ENCODE assay signal across 1 cellular context in the genomic region with DNA sequence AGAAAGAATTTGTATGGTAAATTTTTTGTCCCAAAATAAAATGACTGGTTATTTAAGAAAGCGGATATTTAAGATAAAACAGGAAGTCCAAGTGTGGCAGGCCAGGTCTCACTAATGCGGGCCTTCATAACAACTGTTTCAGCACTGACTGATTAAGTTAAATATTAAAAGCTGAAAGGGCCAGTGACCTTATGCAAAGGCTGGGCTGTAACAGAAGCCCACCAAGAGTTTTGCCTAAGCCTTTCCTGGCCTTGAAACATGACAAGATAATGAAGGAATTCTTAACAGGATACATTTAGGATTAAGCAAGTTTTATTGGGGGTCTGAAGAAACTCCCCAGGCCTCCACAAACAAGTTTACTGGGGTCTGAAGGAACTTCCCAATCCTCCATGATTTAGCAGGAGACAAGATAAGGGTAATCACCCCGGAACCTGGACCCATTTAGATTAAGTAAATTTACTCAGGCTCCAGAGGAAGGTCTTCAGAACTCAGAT.
TF ChIP-seq lines count a peak whose summit lies in the region.

No MANE protein-coding gene starts in this region.

TF ChIP-seq in HepG2, 621 proteins besides CTCF, POLR2A, EP300 and RAD21 (continued from another document and continues in another):
- TF ChIP-seq, protein P1, sequence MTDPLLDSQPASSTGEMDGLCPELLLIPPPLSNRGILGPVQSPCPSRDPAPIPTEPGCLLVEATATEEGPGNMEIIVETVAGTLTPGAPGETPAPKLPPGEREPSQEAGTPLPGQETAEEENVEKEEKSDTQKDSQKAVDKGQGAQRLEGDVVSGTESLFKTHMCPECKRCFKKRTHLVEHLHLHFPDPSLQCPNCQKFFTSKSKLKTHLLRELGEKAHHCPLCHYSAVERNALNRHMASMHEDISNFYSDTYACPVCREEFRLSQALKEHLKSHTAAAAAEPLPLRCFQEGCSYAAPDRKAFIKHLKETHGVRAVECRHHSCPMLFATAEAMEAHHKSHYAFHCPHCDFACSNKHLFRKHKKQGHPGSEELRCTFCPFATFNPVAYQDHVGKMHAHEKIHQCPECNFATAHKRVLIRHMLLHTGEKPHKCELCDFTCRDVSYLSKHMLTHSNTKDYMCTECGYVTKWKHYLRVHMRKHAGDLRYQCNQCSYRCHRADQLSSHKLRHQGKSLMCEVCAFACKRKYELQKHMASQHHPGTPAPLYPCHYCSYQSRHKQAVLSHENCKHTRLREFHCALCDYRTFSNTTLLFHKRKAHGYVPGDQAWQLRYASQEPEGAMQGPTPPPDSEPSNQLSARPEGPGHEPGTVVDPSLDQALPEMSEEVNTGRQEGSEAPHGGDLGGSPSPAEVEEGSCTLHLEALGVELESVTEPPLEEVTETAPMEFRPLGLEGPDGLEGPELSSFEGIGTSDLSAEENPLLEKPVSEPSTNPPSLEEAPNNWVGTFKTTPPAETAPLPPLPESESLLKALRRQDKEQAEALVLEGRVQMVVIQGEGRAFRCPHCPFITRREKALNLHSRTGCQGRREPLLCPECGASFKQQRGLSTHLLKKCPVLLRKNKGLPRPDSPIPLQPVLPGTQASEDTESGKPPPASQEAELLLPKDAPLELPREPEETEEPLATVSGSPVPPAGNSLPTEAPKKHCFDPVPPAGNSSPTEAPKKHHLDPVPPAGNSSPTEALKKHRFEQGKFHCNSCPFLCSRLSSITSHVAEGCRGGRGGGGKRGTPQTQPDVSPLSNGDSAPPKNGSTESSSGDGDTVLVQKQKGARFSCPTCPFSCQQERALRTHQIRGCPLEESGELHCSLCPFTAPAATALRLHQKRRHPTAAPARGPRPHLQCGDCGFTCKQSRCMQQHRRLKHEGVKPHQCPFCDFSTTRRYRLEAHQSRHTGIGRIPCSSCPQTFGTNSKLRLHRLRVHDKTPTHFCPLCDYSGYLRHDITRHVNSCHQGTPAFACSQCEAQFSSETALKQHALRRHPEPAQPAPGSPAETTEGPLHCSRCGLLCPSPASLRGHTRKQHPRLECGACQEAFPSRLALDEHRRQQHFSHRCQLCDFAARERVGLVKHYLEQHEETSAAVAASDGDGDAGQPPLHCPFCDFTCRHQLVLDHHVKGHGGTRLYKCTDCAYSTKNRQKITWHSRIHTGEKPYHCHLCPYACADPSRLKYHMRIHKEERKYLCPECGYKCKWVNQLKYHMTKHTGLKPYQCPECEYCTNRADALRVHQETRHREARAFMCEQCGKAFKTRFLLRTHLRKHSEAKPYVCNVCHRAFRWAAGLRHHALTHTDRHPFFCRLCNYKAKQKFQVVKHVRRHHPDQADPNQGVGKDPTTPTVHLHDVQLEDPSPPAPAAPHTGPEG (CRISPR knock-in tag; IDR thresholded peaks at IDR 0.05): no peak
- TF ChIP-seq SIX4 (CRISPR knock-in tag; IDR thresholded peaks at IDR 0.05) (peak; percentile 19; the same call in 1 of the 2 replicates), ZNF136 (CRISPR knock-in tag; IDR thresholded peaks at IDR 0.05; ENCODE audit: low read depth) (0 out of 2 replicates have a peak, but pooled peaks have one; percentile 39), CREM (IDR thresholded peaks at IDR 0.05) (peak; percentile 66; the same call in 1 of the 2 replicates), CREM (CRISPR knock-in tag; IDR thresholded peaks at IDR 0.05) (no peak), HNRNPH1 (optimal IDR thresholded peaks at IDR 0.05; ENCODE audit: low read depth, low read length) (no peak), RFXAP (CRISPR knock-in tag; IDR thresholded peaks at IDR 0.05; ENCODE audit: borderline replicate concordance) (0 out of 2 replicates have a peak, but pooled peaks have one; percentile 26), PBX2 (CRISPR knock-in tag; IDR thresholded peaks at IDR 0.05) (no peak), RFX1 (IDR thresholded peaks at IDR 0.05) (no peak), CEBPB (IDR thresholded peaks at IDR 0.05; ENCODE audit: borderline replicate concordance, low read depth, low read length) (no peak), ZNF33B (CRISPR knock-in tag; IDR thresholded peaks at IDR 0.05) (0 out of 2 replicates have a peak, but pooled peaks have one; percentile 29), GATAD2A (CRISPR knock-in tag; IDR thresholded peaks at IDR 0.05) (peak; percentile 82), ZBTB7A (CRISPR knock-in tag; IDR thresholded peaks at IDR 0.05) (peak; percentile 57; the same call in 1 of the 2 replicates), ZFX (CRISPR knock-in tag; IDR thresholded peaks at IDR 0.05; ENCODE audit: low read depth) (peak; percentile 76), SP1 (IDR thresholded peaks at IDR 0.05) (no peak), SP1 (CRISPR knock-in tag; IDR thresholded peaks at IDR 0.05) (no peak), ZNF44 (CRISPR knock-in tag; IDR thresholded peaks at IDR 0.05) (0 out of 2 replicates have a peak, but pooled peaks have one; percentile 56), ATM (IDR thresholded peaks at IDR 0.05; ENCODE audit: borderline replicate concordance) (no peak), HMG20A (CRISPR knock-in tag; IDR thresholded peaks at IDR 0.05; ENCODE audit: borderline replicate concordance) (peak; percentile 48; the same call in 1 of the 2 replicates), PHF8 (CRISPR knock-in tag; IDR thresholded peaks at IDR 0.05) (no peak), ZNF549 (CRISPR knock-in tag; IDR thresholded peaks at IDR 0.05) (no peak), ZNF607 (CRISPR knock-in tag; IDR thresholded peaks at IDR 0.05; ENCODE audit: borderline replicate concordance) (no peak), NONO (IDR thresholded peaks at IDR 0.05) (no peak), NONO (CRISPR knock-in tag; conservative IDR thresholded peaks at IDR 0.05) (peak; percentile 49; the same call in 1 of the 2 replicates), ZNF766 (CRISPR knock-in tag; IDR thresholded peaks at IDR 0.05; ENCODE audit: borderline replicate concordance) (no peak), ZSCAN12 (CRISPR knock-in tag; IDR thresholded peaks at IDR 0.05) (no peak), ZNF737 (CRISPR knock-in tag; IDR thresholded peaks at IDR 0.05; ENCODE audit: borderline replicate concordance) (no peak), RARA (CRISPR knock-in tag; IDR thresholded peaks at IDR 0.05) (peak; percentile 37; the same call in 1 of the 2 replicates), EHMT2 (IDR thresholded peaks at IDR 0.05; ENCODE audit: borderline replicate concordance, low read depth, low read length) (peak; percentile 67; the same call in 1 of the 2 replicates), ZNF556 (CRISPR knock-in tag; IDR thresholded peaks at IDR 0.05; ENCODE audit: borderline replicate concordance) (no peak), TGIF2 (CRISPR knock-in tag; IDR thresholded peaks at IDR 0.05) (0 out of 2 replicates have a peak, but pooled peaks have one; percentile 50), BCL3 (CRISPR knock-in tag; IDR thresholded peaks at IDR 0.05) (no peak), POGZ (CRISPR knock-in tag; IDR thresholded peaks at IDR 0.05) (no peak; the same call in none of the 2 replicates), ERF (CRISPR knock-in tag; IDR thresholded peaks at IDR 0.05) (0 out of 2 replicates have a peak, but pooled peaks have one; percentile 34), ZNF879 (CRISPR knock-in tag; IDR thresholded peaks at IDR 0.05) (no peak), SOX5 (CRISPR knock-in tag; IDR thresholded peaks at IDR 0.05; ENCODE audit: borderline replicate concordance) (peak; percentile 27; the same call in 1 of the 2 replicates), HOXA5 (CRISPR knock-in tag; IDR thresholded peaks at IDR 0.05) (0 out of 2 replicates have a peak, but pooled peaks have one; percentile 27)
- TF ChIP-seq, protein P2, sequence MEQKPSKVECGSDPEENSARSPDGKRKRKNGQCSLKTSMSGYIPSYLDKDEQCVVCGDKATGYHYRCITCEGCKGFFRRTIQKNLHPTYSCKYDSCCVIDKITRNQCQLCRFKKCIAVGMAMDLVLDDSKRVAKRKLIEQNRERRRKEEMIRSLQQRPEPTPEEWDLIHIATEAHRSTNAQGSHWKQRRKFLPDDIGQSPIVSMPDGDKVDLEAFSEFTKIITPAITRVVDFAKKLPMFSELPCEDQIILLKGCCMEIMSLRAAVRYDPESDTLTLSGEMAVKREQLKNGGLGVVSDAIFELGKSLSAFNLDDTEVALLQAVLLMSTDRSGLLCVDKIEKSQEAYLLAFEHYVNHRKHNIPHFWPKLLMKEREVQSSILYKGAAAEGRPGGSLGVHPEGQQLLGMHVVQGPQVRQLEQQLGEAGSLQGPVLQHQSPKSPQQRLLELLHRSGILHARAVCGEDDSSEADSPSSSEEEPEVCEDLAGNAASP (CRISPR knock-in tag; IDR thresholded peaks at IDR 0.05; ENCODE audit: borderline replicate concordance): 0 out of 2 replicates have a peak, but pooled peaks have one; percentile 21
- TF ChIP-seq, protein P3, sequence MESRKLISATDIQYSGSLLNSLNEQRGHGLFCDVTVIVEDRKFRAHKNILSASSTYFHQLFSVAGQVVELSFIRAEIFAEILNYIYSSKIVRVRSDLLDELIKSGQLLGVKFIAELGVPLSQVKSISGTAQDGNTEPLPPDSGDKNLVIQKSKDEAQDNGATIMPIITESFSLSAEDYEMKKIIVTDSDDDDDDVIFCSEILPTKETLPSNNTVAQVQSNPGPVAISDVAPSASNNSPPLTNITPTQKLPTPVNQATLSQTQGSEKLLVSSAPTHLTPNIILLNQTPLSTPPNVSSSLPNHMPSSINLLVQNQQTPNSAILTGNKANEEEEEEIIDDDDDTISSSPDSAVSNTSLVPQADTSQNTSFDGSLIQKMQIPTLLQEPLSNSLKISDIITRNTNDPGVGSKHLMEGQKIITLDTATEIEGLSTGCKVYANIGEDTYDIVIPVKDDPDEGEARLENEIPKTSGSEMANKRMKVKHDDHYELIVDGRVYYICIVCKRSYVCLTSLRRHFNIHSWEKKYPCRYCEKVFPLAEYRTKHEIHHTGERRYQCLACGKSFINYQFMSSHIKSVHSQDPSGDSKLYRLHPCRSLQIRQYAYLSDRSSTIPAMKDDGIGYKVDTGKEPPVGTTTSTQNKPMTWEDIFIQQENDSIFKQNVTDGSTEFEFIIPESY (CRISPR knock-in tag; IDR thresholded peaks at IDR 0.05): no peak
- TF ChIP-seq, protein P4, sequence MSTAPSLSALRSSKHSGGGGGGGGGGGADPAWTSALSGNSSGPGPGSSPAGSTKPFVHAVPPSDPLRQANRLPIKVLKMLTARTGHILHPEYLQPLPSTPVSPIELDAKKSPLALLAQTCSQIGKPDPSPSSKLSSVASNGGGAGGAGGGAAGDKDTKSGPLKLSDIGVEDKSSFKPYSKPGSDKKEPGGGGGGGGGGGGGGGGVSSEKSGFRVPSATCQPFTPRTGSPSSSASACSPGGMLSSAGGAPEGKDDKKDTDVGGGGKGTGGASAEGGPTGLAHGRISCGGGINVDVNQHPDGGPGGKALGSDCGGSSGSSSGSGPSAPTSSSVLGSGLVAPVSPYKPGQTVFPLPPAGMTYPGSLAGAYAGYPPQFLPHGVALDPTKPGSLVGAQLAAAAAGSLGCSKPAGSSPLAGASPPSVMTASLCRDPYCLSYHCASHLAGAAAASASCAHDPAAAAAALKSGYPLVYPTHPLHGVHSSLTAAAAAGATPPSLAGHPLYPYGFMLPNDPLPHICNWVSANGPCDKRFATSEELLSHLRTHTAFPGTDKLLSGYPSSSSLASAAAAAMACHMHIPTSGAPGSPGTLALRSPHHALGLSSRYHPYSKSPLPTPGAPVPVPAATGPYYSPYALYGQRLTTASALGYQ (CRISPR knock-in tag; IDR thresholded peaks at IDR 0.05): peak; percentile 56; the same call in 1 of the 2 replicates
- TF ChIP-seq, protein P5, sequence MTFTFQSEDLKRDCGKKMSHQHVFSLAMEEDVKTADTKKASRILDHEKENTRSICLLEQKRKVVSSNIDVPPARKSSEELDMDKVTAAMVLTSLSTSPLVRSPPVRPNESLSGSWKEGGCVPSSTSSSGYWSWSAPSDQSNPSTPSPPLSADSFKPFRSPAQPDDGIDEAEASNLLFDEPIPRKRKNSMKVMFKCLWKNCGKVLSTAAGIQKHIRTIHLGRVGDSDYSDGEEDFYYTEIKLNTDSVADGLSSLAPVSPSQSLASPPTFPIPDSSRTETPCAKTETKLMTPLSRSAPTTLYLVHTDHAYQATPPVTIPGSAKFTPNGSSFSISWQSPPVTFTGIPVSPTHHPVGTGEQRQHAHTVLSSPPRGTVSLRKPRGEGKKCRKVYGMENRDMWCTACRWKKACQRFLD (CRISPR knock-in tag; IDR thresholded peaks at IDR 0.05; ENCODE audit: borderline replicate concordance): no peak
- TF ChIP-seq, protein P6, sequence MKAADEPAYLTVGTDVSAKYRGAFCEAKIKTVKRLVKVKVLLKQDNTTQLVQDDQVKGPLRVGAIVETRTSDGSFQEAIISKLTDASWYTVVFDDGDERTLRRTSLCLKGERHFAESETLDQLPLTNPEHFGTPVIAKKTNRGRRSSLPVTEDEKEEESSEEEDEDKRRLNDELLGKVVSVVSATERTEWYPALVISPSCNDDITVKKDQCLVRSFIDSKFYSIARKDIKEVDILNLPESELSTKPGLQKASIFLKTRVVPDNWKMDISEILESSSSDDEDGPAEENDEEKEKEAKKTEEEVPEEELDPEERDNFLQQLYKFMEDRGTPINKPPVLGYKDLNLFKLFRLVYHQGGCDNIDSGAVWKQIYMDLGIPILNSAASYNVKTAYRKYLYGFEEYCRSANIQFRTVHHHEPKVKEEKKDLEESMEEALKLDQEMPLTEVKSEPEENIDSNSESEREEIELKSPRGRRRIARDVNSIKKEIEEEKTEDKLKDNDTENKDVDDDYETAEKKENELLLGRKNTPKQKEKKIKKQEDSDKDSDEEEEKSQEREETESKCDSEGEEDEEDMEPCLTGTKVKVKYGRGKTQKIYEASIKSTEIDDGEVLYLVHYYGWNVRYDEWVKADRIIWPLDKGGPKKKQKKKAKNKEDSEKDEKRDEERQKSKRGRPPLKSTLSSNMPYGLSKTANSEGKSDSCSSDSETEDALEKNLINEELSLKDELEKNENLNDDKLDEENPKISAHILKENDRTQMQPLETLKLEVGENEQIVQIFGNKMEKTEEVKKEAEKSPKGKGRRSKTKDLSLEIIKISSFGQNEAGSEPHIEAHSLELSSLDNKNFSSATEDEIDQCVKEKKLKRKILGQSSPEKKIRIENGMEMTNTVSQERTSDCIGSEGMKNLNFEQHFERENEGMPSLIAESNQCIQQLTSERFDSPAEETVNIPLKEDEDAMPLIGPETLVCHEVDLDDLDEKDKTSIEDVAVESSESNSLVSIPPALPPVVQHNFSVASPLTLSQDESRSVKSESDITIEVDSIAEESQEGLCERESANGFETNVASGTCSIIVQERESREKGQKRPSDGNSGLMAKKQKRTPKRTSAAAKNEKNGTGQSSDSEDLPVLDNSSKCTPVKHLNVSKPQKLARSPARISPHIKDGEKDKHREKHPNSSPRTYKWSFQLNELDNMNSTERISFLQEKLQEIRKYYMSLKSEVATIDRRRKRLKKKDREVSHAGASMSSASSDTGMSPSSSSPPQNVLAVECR (CRISPR knock-in tag; IDR thresholded peaks at IDR 0.05; ENCODE audit: borderline replicate concordance): peak; percentile 25; the same call in 1 of the 2 replicates
